ENCODE assay signal across 21 cellular contexts in genomic region chrY:2787600-2787999, GRCh38. TPM values are rescaled to one million over a fixed set of nuclear protein-coding genes. Genes with fewer than 3 reads are reported as not detected.
DNase-seq lines count a peak whose midpoint lies in the region; ATAC-seq and TF ChIP-seq lines count a peak whose summit lies in the region.
"Had no signal": no experiment of that assay in that cellular context is flagged by ENCODE, and none has a peak within 500 bp of the region (broad histone marks: within the 10 kb centered on the region; RNA-seq: fewer than 3 reads in every experiment).

TSS of gene SRY (minus strand) at chrY:2787682. CDS start at chrY:2787603, 79 bp downstream.

- POLR2A ChIA-PET in BJ (lab: Charles Lee): no interaction called here
- POLR2A ChIA-PET in activated B cell treated with CpG ODN at 0.5 μM for 24 hours (lab: Charles Lee): no interaction called here

- H3K36me3 ChIP-seq in BJ (ENCODE audit: control insufficient read depth, insufficient read depth, low read length) (no peaks in the 10 kb centered on the region), muscle layer of duodenum (ENCODE audit: control insufficient read depth in 1 of 2, insufficient read depth in 2 of 2, low read length in 2 of 2) (no peaks in the 10 kb centered on the region), brain microvascular endothelial cell (replicated peaks) (no peaks in the 10 kb centered on the region)
- H3K36me3 ChIP-seq: ascending aorta had no signal

- H3K4me3 Mint-ChIP-seq in activated B cell treated with CpG ODN at 0.5 μM for 24 hours: peak within 1 kb of the TSS; percentile 48
- peak within 1 kb of the TSS; percentile 85 for H3K4me3 Mint-ChIP-seq in endothelial cell (ENCODE audit: unreplicated experiment)
- H3K4me3 Mint-ChIP-seq: CD4-positive, CD25-positive, alpha-beta regulatory T cell; H9; T-cell had no signal

- H3K27ac Mint-ChIP-seq in activated B cell treated with CpG ODN at 0.5 μM for 24 hours (no peak within 1 kb of the TSS), endothelial cell (ENCODE audit: unreplicated experiment) (no peak within 1 kb of the TSS)
- H3K27ac Mint-ChIP-seq: CD4-positive, CD25-positive, alpha-beta regulatory T cell; H9; T-cell had no signal

- H3K27me3 Mint-ChIP-seq in activated B cell treated with CpG ODN at 0.5 μM for 24 hours: peaks cover 25% of the 10 kb centered on the region
- no peaks in the 10 kb centered on the region for H3K27me3 Mint-ChIP-seq in endothelial cell (ENCODE audit: unreplicated experiment)

- H3K27ac ChIP-seq in muscle layer of duodenum (ENCODE audit: low read length) (no peak within 1 kb of the TSS), brain microvascular endothelial cell (no peak within 1 kb of the TSS)
- H3K27ac ChIP-seq: ascending aorta had no signal

- no peaks in the 10 kb centered on the region for H3K36me3 Mint-ChIP-seq in activated B cell treated with CpG ODN at 0.5 μM for 24 hours (ENCODE audit: low read depth)
- no peaks in the 10 kb centered on the region for H3K36me3 Mint-ChIP-seq in endothelial cell (ENCODE audit: low read depth, unreplicated experiment)
- H3K36me3 Mint-ChIP-seq: CD4-positive, CD25-positive, alpha-beta regulatory T cell had no signal

- TF ChIP-seq CTCF in BJ (IDR thresholded peaks at IDR 0.05; ENCODE audit: insufficient read depth, low read depth, low read length) (no peak), activated B cell treated with CpG ODN at 0.5 μM for 24 hours (IDR thresholded peaks at IDR 0.05) (no peak), endothelial cell (IDR thresholded peaks at IDR 0.05; ENCODE audit: unreplicated experiment) (no peak), brain microvascular endothelial cell (IDR thresholded peaks at IDR 0.05; ENCODE audit: low read depth, low read length, missing control alignments) (no peak)

- in situ Hi-C loops in brain microvascular endothelial cell (cut with HindIII; ENCODE audit: low pct_ligation_motif_present, low sequenced_read_pairs): no loop called here

- H3K4me1 Mint-ChIP-seq in activated B cell treated with CpG ODN at 0.5 μM for 24 hours (peaks cover 5% of the 10 kb centered on the region), endothelial cell (ENCODE audit: unreplicated experiment) (no peaks in the 10 kb centered on the region)
- H3K4me1 Mint-ChIP-seq: H9 had no signal

- no peak for DNase-seq in BJ (ENCODE audit: low read depth)
- DNase-seq in activated B cell treated with CpG ODN at 0.5 μM for 24 hours: no peak
- no peak for DNase-seq in endothelial cell (ENCODE audit: low spot score)
- DNase-seq in brain microvascular endothelial cell: no peak
- DNase-seq in AG08396 (ENCODE audit: low spot score): no peak
- DNase-seq in DMS53 treated with DMSO at 0.1 percent for 48 hours (lab: John Stamatoyannopoulos, UW; ENCODE audit: unreplicated experiment): no peak
- no peak for DNase-seq in NCI-H748 treated with DMSO at 0.1 percent for 48 hours (lab: John Stamatoyannopoulos, UW)
- DNase-seq: activated CD4-positive, alpha-beta T cell treated with anti-CD3 and anti-CD28 coated beads for 1 hour; activated T-cell treated with anti-CD3 and anti-CD28 coated beads, Interleukin-2, amount 50 U/mL, for 1 hour; CD4-positive, CD25-positive, alpha-beta regulatory T cell; foreskin melanocyte; H9; IMR-90; MV-4-11; NCI-H2107; occipital lobe; T-cell had no signal

- H3K4me3 ChIP-seq in BJ (ENCODE audit: low read depth, low read length) (peak within 1 kb of the TSS; percentile 23), muscle layer of duodenum (ENCODE audit: low read depth in 1 of 2, low read length in 2 of 2) (peak within 1 kb of the TSS; percentile 52 to 56), brain microvascular endothelial cell (ENCODE audit: low read depth, low read length) (no peak within 1 kb of the TSS)
- H3K4me3 ChIP-seq: ascending aorta had no signal

- H3K9me3 Mint-ChIP-seq in activated B cell treated with CpG ODN at 0.5 μM for 24 hours (no peaks in the 10 kb centered on the region), endothelial cell (ENCODE audit: unreplicated experiment) (no peaks in the 10 kb centered on the region)
- H3K9me3 Mint-ChIP-seq: H9, T-cell had no signal

- intact Hi-C loops in activated B cell treated with CpG ODN at 0.5 μM for 24 hours (cut with micrococcal nuclease): no loop called here

- ATAC-seq in activated B cell treated with CpG ODN at 0.5 μM for 24 hours (ENCODE audit: low read depth): no peak
- ATAC-seq: T-cell had no signal

- CTCF ChIA-PET in BJ (lab: Yijun Ruan, JAX): no interaction called here
- CTCF ChIA-PET in activated B cell treated with CpG ODN at 0.5 μM for 24 hours (lab: Charles Lee): no interaction called here

- peaks cover 6% of the 10 kb centered on the region for H3K27me3 ChIP-seq in BJ (ENCODE audit: control insufficient read depth, insufficient read depth, low read length)
- H3K27me3 ChIP-seq in muscle layer of duodenum (ENCODE audit: low read depth, low read length): peaks cover 5% of the 10 kb centered on the region
- H3K27me3 ChIP-seq in brain microvascular endothelial cell (replicated peaks): no peaks in the 10 kb centered on the region
- H3K27me3 ChIP-seq: ascending aorta had no signal

- no peaks in the 10 kb centered on the region for H3K4me1 ChIP-seq in muscle layer of duodenum (ENCODE audit: control insufficient read depth in 1 of 2, insufficient read depth in 2 of 2, low read length in 2 of 2)
- H3K4me1 ChIP-seq: ascending aorta had no signal

- H3K9me3 ChIP-seq in muscle layer of duodenum (ENCODE audit: control insufficient read depth in 1 of 2, low read length in 2 of 2): no peaks in the 10 kb centered on the region
- H3K9me3 ChIP-seq: ascending aorta had no signal

RNA-seq across cellular contexts. Expression of gene SRY, which starts in this region (rescaled TPM):
- polyA plus RNA-seq in BJ (2011; rRNA removed): not detected in 2 replicates
- polyA minus RNA-seq in BJ (2011; rRNA and poly(A)+ RNA removed): not detected in 2 replicates
- total RNA-seq in activated B cell treated with CpG ODN at 0.5 μM for 24 hours: not detected in 2 replicates
- total RNA-seq in endothelial cell (ENCODE audit: unreplicated experiment): 0.33 TPM
- total RNA-seq: ascending aorta; CD4-positive, CD25-positive, alpha-beta regulatory T cell; H9; IMR-90; mesenteric fat pad; occipital lobe; RPMI7951; T-cell had no signal
- polyA plus RNA-seq: CD4-positive, CD25-positive, alpha-beta regulatory T cell; IMR-90 had no signal
